ENCODE assay signal across 8 cellular contexts in the genomic region with DNA sequence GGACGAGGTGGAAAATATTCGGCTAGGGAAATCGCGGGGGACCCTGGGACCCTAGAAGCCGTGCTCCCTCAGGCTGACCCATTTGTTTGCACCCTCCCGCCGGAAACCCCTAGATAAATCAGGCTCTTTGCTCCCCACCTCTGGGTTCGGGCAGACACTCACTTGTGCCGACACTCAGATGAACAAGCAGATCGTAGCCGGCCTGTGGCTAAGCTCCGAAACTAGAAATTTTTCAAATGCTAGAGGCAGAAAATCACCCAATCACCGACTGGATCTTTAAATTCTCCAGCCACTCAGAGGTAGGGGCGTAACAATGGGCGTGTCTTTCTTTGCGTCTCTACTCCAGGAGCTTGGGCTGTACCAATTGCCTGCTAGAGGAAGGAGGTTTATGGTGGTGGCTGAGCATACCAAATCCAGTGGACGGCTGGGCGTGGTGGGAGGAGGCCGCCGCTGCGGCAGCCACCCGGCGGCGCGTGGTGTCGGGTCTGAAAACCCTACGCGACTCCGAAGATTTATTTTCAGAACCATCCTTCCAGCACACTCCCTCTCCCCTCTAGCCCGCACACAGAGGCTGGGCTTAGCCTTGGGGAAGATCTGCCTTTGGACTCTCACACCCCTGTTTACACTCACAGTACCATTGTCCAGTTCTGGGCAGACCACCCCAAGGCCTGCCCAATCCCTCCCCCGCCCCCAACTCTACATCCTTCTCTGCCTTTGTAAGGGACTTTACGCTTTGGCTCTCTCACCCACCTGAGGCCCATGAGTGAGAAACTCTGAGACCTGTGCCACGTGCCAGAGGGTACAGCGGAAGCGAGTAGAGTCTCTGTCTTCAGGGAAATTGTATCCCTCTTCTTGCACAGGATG. TPM values are rescaled to one million over a fixed set of nuclear protein-coding genes. Genes with fewer than 3 reads are reported as not detected.
DNase-seq lines count a peak whose midpoint lies in the region; ATAC-seq and TF ChIP-seq lines count a peak whose summit lies in the region.

Gene PIF1, minus strand, starts transcription at position 217 of the 864 bp plus-strand sequence. CDS start 1,312 bp downstream, outside the sequence.

- peak; percentile 85 for ATAC-seq in HG02763 (IDR thresholded peaks at IDR 0.05; ENCODE audit: unreplicated experiment)

- peaks cover 51% of the 10 kb centered on the region for H3K79me2 ChIP-seq in SU-DHL-6 (ENCODE audit: insufficient read depth, low read length)

- H3K27ac ChIP-seq in SU-DHL-6 (ENCODE audit: low read depth, low read length), result peak within 1 kb of the TSS; percentile 86
- H3K27ac ChIP-seq in ovary, result peak within 1 kb of the TSS in 1 of 2 donors; percentile 78
- peak within 1 kb of the TSS; percentile 62 to 76 for H3K27ac ChIP-seq in tibial artery

- TF ChIP-seq EP300 in ovary (IDR thresholded peaks at IDR 0.05), result no peak

- peaks cover 13% of the 10 kb centered on the region; the same call in 1 of the 2 replicates for H3F3A ChIP-seq in SU-DHL-6 (ENCODE audit: insufficient read depth)

- peaks cover 16% of the 10 kb centered on the region for H3K4me1 Mint-ChIP-seq in activated naive CD8-positive, alpha-beta T cell treated with anti-CD3 and anti-CD28 coated beads for 36 hours

- H3K9me3 ChIP-seq in SU-DHL-6 (ENCODE audit: insufficient read depth, low read length) (no peaks in the 10 kb centered on the region), ovary (no peaks in the 10 kb centered on the region), tibial artery (no peaks in the 10 kb centered on the region)

- peak within 1 kb of the TSS; percentile 96 for H3K9ac ChIP-seq in SU-DHL-6 (ENCODE audit: low read length)

- H3K36me3 Mint-ChIP-seq in activated naive CD8-positive, alpha-beta T cell treated with anti-CD3 and anti-CD28 coated beads for 36 hours, result peaks cover 16% of the 10 kb centered on the region

- H3K4me1 ChIP-seq in ovary (ENCODE audit: insufficient read depth), result peaks cover 5% of the 10 kb centered on the region
- H3K4me1 ChIP-seq in tibial artery, result peaks cover 0 to 24% (median 21%) of the 10 kb centered on the region in 4 donors

- H3K36me3 ChIP-seq in SU-DHL-6 (ENCODE audit: low read length), result no peaks in the 10 kb centered on the region
- H3K36me3 ChIP-seq in ovary, result no peaks in the 10 kb centered on the region
- no peaks in the 10 kb centered on the region for H3K36me3 ChIP-seq in tibial artery

- peaks cover 16% of the 10 kb centered on the region for H3K27me3 Mint-ChIP-seq in activated naive CD8-positive, alpha-beta T cell treated with anti-CD3 and anti-CD28 coated beads for 36 hours

- peak within 1 kb of the TSS; percentile 83 for H3K27ac Mint-ChIP-seq in activated naive CD8-positive, alpha-beta T cell treated with anti-CD3 and anti-CD28 coated beads for 36 hours

- peak; percentile 63 for TF ChIP-seq POLR2A in ovary (IDR thresholded peaks at IDR 0.05)

- DNase-seq in NCI-H1417 (lab: John Stamatoyannopoulos, UW) (peak; percentile 93 to 100 (median 97)), head of caudate nucleus (peak; percentile 70 to 97 (median 89)), ovary (peak; percentile 84 to 93 (median 86)), tibial artery (peak; percentile 94 to 96)
- peak; percentile 87 for DNase-seq in activated naive CD8-positive, alpha-beta T cell treated with anti-CD3 and anti-CD28 coated beads for 36 hours

- WGBS in ovary, 3 donors, result 1% methylated on average over 35 of the region's 35 CpGs

- peak within 1 kb of the TSS; percentile 66 for H3K4me3 ChIP-seq in GM12875 (ENCODE audit: low read depth, low read length)
- peak within 1 kb of the TSS; percentile 80 for H3K4me3 ChIP-seq in SU-DHL-6 (ENCODE audit: insufficient read depth, low read length, poor library complexity, severe bottlenecking)
- peak within 1 kb of the TSS; percentile 28 for H3K4me3 ChIP-seq in ovary
- peak within 1 kb of the TSS; percentile 49 to 63 for H3K4me3 ChIP-seq in tibial artery

- H3K9me3 Mint-ChIP-seq in activated naive CD8-positive, alpha-beta T cell treated with anti-CD3 and anti-CD28 coated beads for 36 hours, result no peaks in the 10 kb centered on the region

- peak within 1 kb of the TSS; percentile 94 for H2AFZ ChIP-seq in SU-DHL-6 (ENCODE audit: low read depth, low read length, severe bottlenecking)

- H3K4me3 Mint-ChIP-seq in activated naive CD8-positive, alpha-beta T cell treated with anti-CD3 and anti-CD28 coated beads for 36 hours, result peak within 1 kb of the TSS; percentile 93

- peak within 1 kb of the TSS; percentile 79 for H3K4me2 ChIP-seq in SU-DHL-6 (ENCODE audit: low read depth, low read length, poor library complexity, severe bottlenecking)

- H3K9me2 ChIP-seq in SU-DHL-6 (replicated peaks; ENCODE audit: insufficient read depth, low read length), result no peaks in the 10 kb centered on the region

- TF ChIP-seq CTCF in GM12875 (IDR thresholded peaks at IDR 0.05; ENCODE audit: borderline replicate concordance, insufficient read depth, low read depth, low read length), result no peak
- no peak for TF ChIP-seq CTCF in SU-DHL-6 (IDR thresholded peaks at IDR 0.05; ENCODE audit: insufficient read depth, low read length, poor library complexity, severe bottlenecking)
- TF ChIP-seq CTCF in ovary (IDR thresholded peaks at IDR 0.05), result peak in 1 of 3 donors; percentile 10
- TF ChIP-seq CTCF in tibial artery (IDR thresholded peaks at IDR 0.05), result peak in 1 of 2 experiments; percentile 9

- no peaks in the 10 kb centered on the region for H4K20me1 ChIP-seq in SU-DHL-6 (ENCODE audit: low read depth, low read length)

- intact Hi-C loops in head of caudate nucleus (cut with DNase I), result no loop called here
- intact Hi-C loops in ovary (cut with DNase I), result no loop called here
- intact Hi-C loops in tibial artery (cut with DNase I; ENCODE audit: low total_unique reads), result no loop called here

- H3K27me3 ChIP-seq in SU-DHL-6 (ENCODE audit: low read length) (no peaks in the 10 kb centered on the region), ovary (no peaks in the 10 kb centered on the region), tibial artery (no peaks in the 10 kb centered on the region)

RNA-seq across cellular contexts. Expression of gene PIF1, which starts in this region (rescaled TPM):
- total RNA-seq in activated naive CD8-positive, alpha-beta T cell treated with anti-CD3 and anti-CD28 coated beads for 36 hours, result 10 to 100 TPM; 27.3 to 30.4 TPM
- total RNA-seq in ovary, result 1 to 10 TPM in 2 of 7 donors, under 1 TPM in 3, not detected in 2; 0.18 to 1.4 (median 0.37) TPM
- under 1 TPM; 0.98 to 0.99 TPM for polyA plus RNA-seq in ovary

Comparison
In these comparisons a context has a peak if more than half of its experiments do, and no peak if none do; other contexts are left out.
1. RNA of gene PIF1 (total RNA-seq): 27.3 to 30.4 TPM in activated naive CD8-positive, alpha-beta T cell treated with anti-CD3 and anti-CD28 coated beads for 36 hours; 0.18 to 1.4 TPM in ovary; every median in the first group is over 10 times any median in the second.
2. H3K4me3 ChIP-seq: peak in every context shown above with its lines; median percentile 80 in SU-DHL-6; 66 in GM12875; 56 in tibial artery; 28 in ovary.
3. Peak in every context shown above with its lines, with median percentiles within 50 percentile points of each other: DNase-seq.